ENCODE assay signal across 8 cellular contexts in genomic region chr5:179530069-179530998, GRCh38. TPM values are rescaled to one million over a fixed set of nuclear protein-coding genes. Genes with fewer than 3 reads are reported as not detected.
A peak's percentile ranks its signal among the peaks of the same experiment; 100 is the strongest.
DNase-seq lines count a peak whose midpoint lies in the region; ATAC-seq and TF ChIP-seq lines count a peak whose summit lies in the region.

No MANE protein-coding gene starts in this region.

- no peak overlapping the region for H3K4me3 ChIP-seq in endodermal cell (ENCODE audit: low read length)
- peak overlapping the region; percentile 55 to 68 for H3K4me3 ChIP-seq in mucosa of rectum (ENCODE audit: low read length in 2 of 2)

- POLR2A ChIA-PET in activated CD4-positive, alpha-beta memory T cell treated with anti-CD3 and anti-CD28 coated beads, Interleukin-2, amount 10 ng/mL, durations not matched to agents 7 days and 5 days (lab: Charles Lee) = interaction anchor here (1.0 kb wide), 1 partner anchor 20 kb away, joined by 4 read pairs; the partner anchor contains the start of gene RUFY1

- H3K4me1 ChIP-seq in endodermal cell (ENCODE audit: control insufficient read depth, insufficient read depth, low read length) (no peaks in the 10 kb centered on the region), mucosa of rectum (ENCODE audit: control insufficient read depth in 2 of 2, insufficient read depth in 2 of 2, low read length in 2 of 2) (no peaks in the 10 kb centered on the region)

- ATAC-seq in GM18868 (IDR thresholded peaks at IDR 0.05; ENCODE audit: unreplicated experiment) (peak; percentile 67), HG03280 (IDR thresholded peaks at IDR 0.05; ENCODE audit: unreplicated experiment) (peak; percentile 67)

- 63 to 75% methylated on average over 35 to 63 of the region's 65 CpGs for WGBS in endodermal cell (ENCODE audit: insufficient coverage in 1 of 2, insufficient read length in 1 of 2), 2 experiments

- H3K9me3 ChIP-seq in endodermal cell (ENCODE audit: control insufficient read depth, low read length) (no peaks in the 10 kb centered on the region), mucosa of rectum (ENCODE audit: control insufficient read depth in 2 of 2, low read length in 2 of 2) (no peaks in the 10 kb centered on the region)

- no peaks in the 10 kb centered on the region for H3K9me3 Mint-ChIP-seq in activated CD4-positive, alpha-beta memory T cell treated with anti-CD3 and anti-CD28 coated beads, Interleukin-2, amount 10 ng/mL, durations not matched to agents 7 days and 5 days
- no peaks in the 10 kb centered on the region for H3K9me3 Mint-ChIP-seq in endodermal cell

- peak; percentile 49 for DNase-seq in activated CD4-positive, alpha-beta memory T cell treated with anti-CD3 and anti-CD28 coated beads, Interleukin-2, amount 10 ng/mL, durations not matched to agents 7 days and 5 days
- peak; percentile 90 for DNase-seq in endodermal cell
- DNase-seq in stimulated activated CD8-positive, alpha-beta memory T cell treated with anti-CD3 and anti-CD28 coated beads, Interleukin-7, amount 100 ng/mL, for 1 hour (ENCODE audit: low read depth in 2 of 2) = peak; percentile 36 to 47
- DNase-seq in NCI-H2029 treated with DMSO at 0.1 percent for 48 hours (lab: John Stamatoyannopoulos, UW) = no peak
- no peak for DNase-seq in NCI-H2107 treated with DMSO at 0.1 percent for 48 hours (lab: John Stamatoyannopoulos, UW; ENCODE audit: unreplicated experiment)

- H3K27ac ChIP-seq in endodermal cell (ENCODE audit: low read depth, low read length) (no peak overlapping the region), mucosa of rectum (ENCODE audit: low read depth in 2 of 2, low read length in 2 of 2) (no peak overlapping the region)

- TF ChIP-seq CTCF in endodermal cell (conservative IDR thresholded peaks at IDR 0.05) = peak; percentile 59

- H3K27me3 ChIP-seq in endodermal cell (ENCODE audit: control insufficient read depth, insufficient read depth, low read length, poor library complexity, severe bottlenecking) = no peaks in the 10 kb centered on the region
- H3K27me3 ChIP-seq in mucosa of rectum (ENCODE audit: control insufficient read depth in 2 of 2, insufficient read depth in 2 of 2, low read length in 2 of 2) = no peaks in the 10 kb centered on the region

- H3K36me3 Mint-ChIP-seq in activated CD4-positive, alpha-beta memory T cell treated with anti-CD3 and anti-CD28 coated beads, Interleukin-2, amount 10 ng/mL, durations not matched to agents 7 days and 5 days (ENCODE audit: low read depth) = no peaks in the 10 kb centered on the region
- H3K36me3 Mint-ChIP-seq in endodermal cell (ENCODE audit: low read depth) = no peaks in the 10 kb centered on the region

- H3K9ac ChIP-seq in endodermal cell (ENCODE audit: extremely low read depth, low read length, poor library complexity, severe bottlenecking) (no peak overlapping the region), mucosa of rectum (ENCODE audit: low read depth in 1 of 2, low read length in 2 of 2) (peak overlapping the region; percentile 59 to 65)

- CTCF ChIA-PET in activated CD4-positive, alpha-beta memory T cell treated with anti-CD3 and anti-CD28 coated beads, Interleukin-2, amount 10 ng/mL, durations not matched to agents 7 days and 5 days (lab: Charles Lee) = interaction anchor here (0.5 kb wide), 1 partner anchor 20 kb away, joined by 4 read pairs; no protein-coding TSS in a partner anchor

- H3K4me1 Mint-ChIP-seq in activated CD4-positive, alpha-beta memory T cell treated with anti-CD3 and anti-CD28 coated beads, Interleukin-2, amount 10 ng/mL, durations not matched to agents 7 days and 5 days = peaks cover 10% of the 10 kb centered on the region
- peaks cover 2% of the 10 kb centered on the region for H3K4me1 Mint-ChIP-seq in endodermal cell

- H3K36me3 ChIP-seq in endodermal cell (ENCODE audit: control insufficient read depth, insufficient read depth, low read length) (no peaks in the 10 kb centered on the region), mucosa of rectum (ENCODE audit: control insufficient read depth in 2 of 2, insufficient read depth in 2 of 2, low read length in 2 of 2) (no peaks in the 10 kb centered on the region)

- H3K27ac Mint-ChIP-seq in activated CD4-positive, alpha-beta memory T cell treated with anti-CD3 and anti-CD28 coated beads, Interleukin-2, amount 10 ng/mL, durations not matched to agents 7 days and 5 days = no peak overlapping the region
- no peak overlapping the region for H3K27ac Mint-ChIP-seq in endodermal cell

- peak overlapping the region; percentile 30 for H3K4me3 Mint-ChIP-seq in activated CD4-positive, alpha-beta memory T cell treated with anti-CD3 and anti-CD28 coated beads, Interleukin-2, amount 10 ng/mL, durations not matched to agents 7 days and 5 days
- H3K4me3 Mint-ChIP-seq in endodermal cell = peak overlapping the region; percentile 67

- H3K27me3 Mint-ChIP-seq in activated CD4-positive, alpha-beta memory T cell treated with anti-CD3 and anti-CD28 coated beads, Interleukin-2, amount 10 ng/mL, durations not matched to agents 7 days and 5 days = peaks cover 8% of the 10 kb centered on the region
- no peaks in the 10 kb centered on the region for H3K27me3 Mint-ChIP-seq in endodermal cell (ENCODE audit: insufficient read depth)

RNA-seq across cellular contexts. Expression of gene RUFY1, which starts 20.0 kb away (rescaled TPM):
- 10 to 100 TPM; 36.1 to 39.1 TPM for total RNA-seq in activated CD4-positive, alpha-beta memory T cell treated with anti-CD3 and anti-CD28 coated beads, Interleukin-2, amount 10 ng/mL, durations not matched to agents 7 days and 5 days
- total RNA-seq in endodermal cell = 10 to 100 TPM; 45.7 to 74.0 TPM
- polyA plus RNA-seq in endodermal cell (2013, experiment 1 of 2) = 49.4 TPM
- polyA plus RNA-seq in endodermal cell (2013, experiment 2 of 2) = 42.9 TPM

Comparison
In these comparisons a context has a peak if more than half of its experiments do, and no peak if none do; other contexts are left out.
1. DNase-seq: peak in activated CD4-positive, alpha-beta memory T cell treated with anti-CD3 and anti-CD28 coated beads, Interleukin-2, amount 10 ng/mL, durations not matched to agents 7 days and 5 days (single experiment), endodermal cell (single experiment) and stimulated activated CD8-positive, alpha-beta memory T cell treated with anti-CD3 and anti-CD28 coated beads, Interleukin-7, amount 100 ng/mL, for 1 hour (2 of 2); none in NCI-H2029 treated with DMSO at 0.1 percent for 48 hours (single experiment) and NCI-H2107 treated with DMSO at 0.1 percent for 48 hours (single experiment).